In genomic region chr10:124461642-124462347, GRCh38 we compare ENCODE assay signal across 8 cellular contexts. TPM values are rescaled to one million over a fixed set of nuclear protein-coding genes. Genes with fewer than 3 reads are reported as not detected.
A peak's percentile ranks its signal among the peaks of the same experiment; 100 is the strongest.
DNase-seq lines count a peak whose midpoint lies in the region; ATAC-seq and TF ChIP-seq lines count a peak whose summit lies in the region.

A gene with protein sequence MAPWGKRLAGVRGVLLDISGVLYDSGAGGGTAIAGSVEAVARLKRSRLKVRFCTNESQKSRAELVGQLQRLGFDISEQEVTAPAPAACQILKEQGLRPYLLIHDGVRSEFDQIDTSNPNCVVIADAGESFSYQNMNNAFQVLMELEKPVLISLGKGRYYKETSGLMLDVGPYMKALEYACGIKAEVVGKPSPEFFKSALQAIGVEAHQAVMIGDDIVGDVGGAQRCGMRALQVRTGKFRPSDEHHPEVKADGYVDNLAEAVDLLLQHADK (plus strand): TSS chr10:124461823. CDS start chr10:124461863, 40 bp downstream.

- TF ChIP-seq POLR2A in lower leg skin (IDR thresholded peaks at IDR 0.05): no peak

- peak within 1 kb of the TSS; percentile 49 for H3K4me3 ChIP-seq in lower leg skin (ENCODE audit: low read depth, poor library complexity, severe bottlenecking)

- peak; percentile 96 for ATAC-seq in GM18907 (IDR thresholded peaks at IDR 0.05; ENCODE audit: unreplicated experiment)
- peak; percentile 98 for ATAC-seq in HG03135 (IDR thresholded peaks at IDR 0.05; ENCODE audit: unreplicated experiment)

- DNase-seq in AG20443 (ENCODE audit: low spot score) (peak; percentile 98), NCI-H510A (lab: John Stamatoyannopoulos, UW) (peak; percentile 79), dermis blood vessel endothelial cell (peak; percentile 84), lower leg skin (ENCODE audit: low spot score in 2 of 2) (peak; percentile 79 to 96)
- peak; percentile 82 for DNase-seq in activated CD4-positive, alpha-beta T cell treated with anti-CD3 and anti-CD28 coated beads, Interleukin-2, amount 50 U/mL, for 1 hour
- DNase-seq in stimulated activated CD4-positive, alpha-beta T cell treated with anti-CD3 and anti-CD28 coated beads, Interleukin-4, amount 100 ng/mL, for 24 hours: peak; percentile 88

- WGBS in lower leg skin, 2 donors: 1% methylated on average over 23 to 55 of the region's 81 CpGs

- intact Hi-C loops in lower leg skin (cut with DNase I; ENCODE audit: low total_unique reads): no loop called here

- TF ChIP-seq CTCF in lower leg skin (IDR thresholded peaks at IDR 0.05): no peak

RNA-seq across cellular contexts. Expression of the gene that starts here (rescaled TPM):
- total RNA-seq in dermis blood vessel endothelial cell: 4.9 and 7.1 TPM in 2 replicates
- total RNA-seq in lower leg skin: 10 to 100 TPM in 3 of 4 donors, 1 to 10 TPM in 1; 8.7 to 19.9 (median 15.5) TPM

Comparison
In these comparisons a context has a peak if more than half of its experiments do, and no peak if none do; other contexts are left out.
1. Peak in every context shown above with its lines: DNase-seq, ATAC-seq and H3K4me3 ChIP-seq.